16 cellular contexts compared by ENCODE assay signal in genomic region chr7:137670521-137671064, GRCh38.
DNase-seq lines count a peak whose midpoint lies in the region; ATAC-seq and TF ChIP-seq lines count a peak whose summit lies in the region.
"Had no signal": no experiment of that assay in that cellular context is flagged by ENCODE, and none has a peak within 500 bp of the region (broad histone marks: within the 10 kb centered on the region; RNA-seq: fewer than 3 reads in every experiment).

No MANE protein-coding gene starts in this region.

- peaks cover 44% of the 10 kb centered on the region for H3K4me1 ChIP-seq in adipocyte (ENCODE audit: control insufficient read depth, insufficient read depth, low read length)
- H3K4me1 ChIP-seq in MM.1S (ENCODE audit: low read length) = no peaks in the 10 kb centered on the region
- H3K4me1 ChIP-seq: Caco-2 had no signal

- H3K4me3 ChIP-seq in adipocyte (ENCODE audit: low read length) (no peak overlapping the region), MM.1S (ENCODE audit: low read length) (no peak overlapping the region)

- no peak for TF ChIP-seq CTCF in GM10266 (IDR thresholded peaks at IDR 0.05; ENCODE audit: control insufficient read depth, insufficient read depth, low read depth, missing control alignments)
- no peak for TF ChIP-seq CTCF in MM.1S (IDR thresholded peaks at IDR 0.05; ENCODE audit: low read length)

- H3K9ac ChIP-seq in adipocyte (ENCODE audit: low read length) (peak overlapping the region; percentile 50), MM.1S (ENCODE audit: low read length) (no peak overlapping the region)

- H3K27ac ChIP-seq in MM.1S (ENCODE audit: low read length) = no peak overlapping the region
- H3K27ac ChIP-seq: HL-60 had no signal

- ATAC-seq in HG02642 (IDR thresholded peaks at IDR 0.05; ENCODE audit: poor library complexity, unreplicated experiment) = peak; percentile 57
- no peak for ATAC-seq in GM21515 (IDR thresholded peaks at IDR 0.05; ENCODE audit: unreplicated experiment)
- no peak for ATAC-seq in GM21423 (IDR thresholded peaks at IDR 0.05; ENCODE audit: unreplicated experiment)
- ATAC-seq: esophagus mucosa had no signal

- no peaks in the 10 kb centered on the region for H3K9me3 ChIP-seq in adipocyte (ENCODE audit: control insufficient read depth, low read length)
- H3K9me3 ChIP-seq in MM.1S (replicated peaks; ENCODE audit: insufficient read depth, low read length) = no peaks in the 10 kb centered on the region
- H3K9me3 ChIP-seq: Caco-2 had no signal

- H3K9me2 ChIP-seq in MM.1S (replicated peaks; ENCODE audit: insufficient read depth, low read length) = no peaks in the 10 kb centered on the region

- H2AFZ ChIP-seq in MM.1S (ENCODE audit: low read length) = no peak overlapping the region

- H4K20me1 ChIP-seq in MM.1S (ENCODE audit: insufficient read depth, low read length) = no peaks in the 10 kb centered on the region

- H3K27me3 ChIP-seq in adipocyte (replicated peaks; ENCODE audit: control insufficient read depth, insufficient read depth, low read length) (no peaks in the 10 kb centered on the region), MM.1S (replicated peaks; ENCODE audit: insufficient read depth, low read length) (no peaks in the 10 kb centered on the region)

- no peak overlapping the region for H3K4me2 ChIP-seq in MM.1S (ENCODE audit: low read depth, low read length)

- DNase-seq in GM10266 (ENCODE audit: extremely low spot score) (peak; percentile 45), adipocyte (ENCODE audit: low read depth) (peak; percentile 49), myocyte (ENCODE audit: low read depth) (peak; percentile 54), NOMO-1 treated with DMSO at 0.1 percent for 48 hours (lab: John Stamatoyannopoulos, UW; ENCODE audit: unreplicated experiment) (no peak), MM.1S (no peak)
- DNase-seq: activated CD8-positive, alpha-beta memory T cell treated with anti-CD3 and anti-CD28 coated beads, Interleukin-2, amount 50 U/mL, for 4 hours; Caco-2; left cardiac atrium; NCI-H1092 treated with DMSO at 0.1 percent for 48 hours; occipital lobe; stimulated activated CD4-positive, alpha-beta T cell treated with anti-CD3 and anti-CD28 coated beads, Interleukin-4, amount 100 ng/mL, for 1 hour had no signal

- H3K36me3 ChIP-seq in adipocyte (ENCODE audit: control insufficient read depth, insufficient read depth, low read length, severe bottlenecking) = no peaks in the 10 kb centered on the region
- no peaks in the 10 kb centered on the region for H3K36me3 ChIP-seq in MM.1S (replicated peaks; ENCODE audit: insufficient read depth, low read length)

- H3F3A ChIP-seq in MM.1S (ENCODE audit: insufficient read depth, low read length) = no peaks in the 10 kb centered on the region

- no peaks in the 10 kb centered on the region for H3K79me2 ChIP-seq in MM.1S (ENCODE audit: low read length)

Comparison
In these comparisons a context has a peak if more than half of its experiments do, and no peak if none do; other contexts are left out.
1. DNase-seq: peak in GM10266 (single experiment), adipocyte (single experiment) and myocyte (single experiment); none in NOMO-1 treated with DMSO at 0.1 percent for 48 hours (single experiment) and MM.1S (single experiment).